ENCODE assay signal across 13 cellular contexts in genomic region chr1:84435159-84435558, GRCh38. TPM values are rescaled to one million over a fixed set of nuclear protein-coding genes. Genes with fewer than 3 reads are reported as not detected.
DNase-seq lines count a peak whose midpoint lies in the region; ATAC-seq and TF ChIP-seq lines count a peak whose summit lies in the region.
"Had no signal": no experiment of that assay in that cellular context is flagged by ENCODE, and none has a peak within 500 bp of the region (broad histone marks: within the 10 kb centered on the region; RNA-seq: fewer than 3 reads in every experiment).

No MANE protein-coding gene starts in this region.

- no peaks in the 10 kb centered on the region for H3K4me1 Mint-ChIP-seq in activated T-cell treated with anti-CD3 and anti-CD28 coated beads, Interleukin-2, amount 50 U/mL, for 72 hours (ENCODE audit: low read depth)
- H3K4me1 Mint-ChIP-seq: nephron had no signal

- no peaks in the 10 kb centered on the region for H3K27me3 Mint-ChIP-seq in activated T-cell treated with anti-CD3 and anti-CD28 coated beads, Interleukin-2, amount 50 U/mL, for 72 hours (ENCODE audit: low read depth)

- no peaks in the 10 kb centered on the region for H3K9me3 ChIP-seq in smooth muscle cell (replicated peaks; ENCODE audit: low read depth)

- H2AFZ ChIP-seq in smooth muscle cell (ENCODE audit: low read depth), result peak overlapping the region; percentile 12

- H3K9ac ChIP-seq in smooth muscle cell (ENCODE audit: low read depth), result no peak overlapping the region

- no peaks in the 10 kb centered on the region for H4K20me1 ChIP-seq in smooth muscle cell (ENCODE audit: low read depth)

- WGBS in smooth muscle cell (ENCODE audit: low lambda C conversion rate), result 0% methylated on average over 2 of the region's 2 CpGs

- H3K9me3 Mint-ChIP-seq in activated T-cell treated with anti-CD3 and anti-CD28 coated beads, Interleukin-2, amount 50 U/mL, for 72 hours, result no peaks in the 10 kb centered on the region

- no peaks in the 10 kb centered on the region for H3K4me1 ChIP-seq in smooth muscle cell (ENCODE audit: low read depth)

- no peak overlapping the region for H3K4me3 ChIP-seq in smooth muscle cell

- ATAC-seq in activated T-cell treated with anti-CD3 and anti-CD28 coated beads, Interleukin-2, amount 50 U/mL, for 72 hours (replicated peaks in 1 of 2), result peak; percentile 23 to 33
- ATAC-seq in HG03060 (IDR thresholded peaks at IDR 0.05; ENCODE audit: low read depth, unreplicated experiment) (peak; percentile 46), HG02840 (IDR thresholded peaks at IDR 0.05; ENCODE audit: low FRiP score, unreplicated experiment) (no peak), GM19023 (IDR thresholded peaks at IDR 0.05; ENCODE audit: unreplicated experiment) (no peak)
- ATAC-seq: Right ventricle myocardium inferior had no signal

- no peaks in the 10 kb centered on the region for H3K27me3 ChIP-seq in smooth muscle cell (ENCODE audit: low read depth)

- no peaks in the 10 kb centered on the region for H3K36me3 Mint-ChIP-seq in activated T-cell treated with anti-CD3 and anti-CD28 coated beads, Interleukin-2, amount 50 U/mL, for 72 hours (ENCODE audit: insufficient read depth in 2 of 2)

- H3F3A ChIP-seq in smooth muscle cell (ENCODE audit: low read depth), result no peaks in the 10 kb centered on the region

- no peaks in the 10 kb centered on the region for H3K79me2 ChIP-seq in smooth muscle cell (ENCODE audit: low read depth)

- H3K27ac Mint-ChIP-seq in activated T-cell treated with anti-CD3 and anti-CD28 coated beads, Interleukin-2, amount 50 U/mL, for 72 hours, result no peak overlapping the region
- H3K27ac Mint-ChIP-seq: nephron had no signal

- H3K36me3 ChIP-seq in smooth muscle cell (ENCODE audit: low read depth), result no peaks in the 10 kb centered on the region

- no peak for DNase-seq in activated T-cell treated with anti-CD3 and anti-CD28 coated beads, Interleukin-2, amount 50 U/mL, for 72 hours
- DNase-seq in activated T-cell treated with anti-CD3 and anti-CD28 coated beads for 4 hours, result no peak
- peak; percentile 35 for DNase-seq in RPMI7951 (ENCODE audit: low read depth)
- no peak for DNase-seq in smooth muscle cell (lab: John Stamatoyannopoulos, UW; ENCODE audit: unreplicated experiment)
- DNase-seq in NCI-H1930 (lab: John Stamatoyannopoulos, UW), result no peak
- DNase-seq: activated CD4-positive, alpha-beta T cell treated with anti-CD3 and anti-CD28 coated beads for 4 hours; effector CD8-positive, alpha-beta T cell; NCI-H1694 treated with DMSO at 0.1 percent for 48 hours had no signal

- no peak overlapping the region for H3K27ac ChIP-seq in smooth muscle cell (ENCODE audit: low read depth)

- TF ChIP-seq CTCF in smooth muscle cell (IDR thresholded peaks at IDR 0.05; ENCODE audit: borderline replicate concordance, insufficient read depth, poor library complexity, severe bottlenecking), result no peak

- H3K4me2 ChIP-seq in smooth muscle cell, result no peak overlapping the region

- no peak overlapping the region for H3K4me3 Mint-ChIP-seq in activated T-cell treated with anti-CD3 and anti-CD28 coated beads, Interleukin-2, amount 50 U/mL, for 72 hours
- H3K4me3 Mint-ChIP-seq: nephron had no signal

RNA-seq across cellular contexts. Expression of gene DNASE2B, which starts 36.9 kb away (rescaled TPM):
- total RNA-seq in activated T-cell treated with anti-CD3 and anti-CD28 coated beads, Interleukin-2, amount 50 U/mL, for 72 hours, result not detected
- not detected in 2 replicates for total RNA-seq in RPMI7951 (2014; rRNA removed; shearing (Covaris generic))
- not detected in 2 replicates for total RNA-seq in smooth muscle cell
- polyA plus RNA-seq in smooth muscle cell, result not detected in 2 replicates
- total RNA-seq: Right ventricle myocardium inferior had no signal

RNA-seq across cellular contexts. Expression of gene RPF1, which starts 43.9 kb away (rescaled TPM):
- 10 to 100 TPM; 56.7 to 68.2 TPM for total RNA-seq in activated T-cell treated with anti-CD3 and anti-CD28 coated beads, Interleukin-2, amount 50 U/mL, for 72 hours
- 78.6 and 108 TPM in 2 replicates for total RNA-seq in RPMI7951 (2014; rRNA removed; shearing (Covaris generic))
- total RNA-seq in smooth muscle cell, result 71.4 and 78.9 TPM in 2 replicates
- polyA plus RNA-seq in smooth muscle cell, result 32.4 and 33.2 TPM in 2 replicates

Comparison
In these comparisons a context has a peak if more than half of its experiments do, and no peak if none do; other contexts are left out.
1. ATAC-seq: peak in activated T-cell treated with anti-CD3 and anti-CD28 coated beads, Interleukin-2, amount 50 U/mL, for 72 hours (2 of 2) and HG03060 (single experiment); none in HG02840 (single experiment) and GM19023 (single experiment).